ENCODE assay signal across 1 cellular context in the genomic region with DNA sequence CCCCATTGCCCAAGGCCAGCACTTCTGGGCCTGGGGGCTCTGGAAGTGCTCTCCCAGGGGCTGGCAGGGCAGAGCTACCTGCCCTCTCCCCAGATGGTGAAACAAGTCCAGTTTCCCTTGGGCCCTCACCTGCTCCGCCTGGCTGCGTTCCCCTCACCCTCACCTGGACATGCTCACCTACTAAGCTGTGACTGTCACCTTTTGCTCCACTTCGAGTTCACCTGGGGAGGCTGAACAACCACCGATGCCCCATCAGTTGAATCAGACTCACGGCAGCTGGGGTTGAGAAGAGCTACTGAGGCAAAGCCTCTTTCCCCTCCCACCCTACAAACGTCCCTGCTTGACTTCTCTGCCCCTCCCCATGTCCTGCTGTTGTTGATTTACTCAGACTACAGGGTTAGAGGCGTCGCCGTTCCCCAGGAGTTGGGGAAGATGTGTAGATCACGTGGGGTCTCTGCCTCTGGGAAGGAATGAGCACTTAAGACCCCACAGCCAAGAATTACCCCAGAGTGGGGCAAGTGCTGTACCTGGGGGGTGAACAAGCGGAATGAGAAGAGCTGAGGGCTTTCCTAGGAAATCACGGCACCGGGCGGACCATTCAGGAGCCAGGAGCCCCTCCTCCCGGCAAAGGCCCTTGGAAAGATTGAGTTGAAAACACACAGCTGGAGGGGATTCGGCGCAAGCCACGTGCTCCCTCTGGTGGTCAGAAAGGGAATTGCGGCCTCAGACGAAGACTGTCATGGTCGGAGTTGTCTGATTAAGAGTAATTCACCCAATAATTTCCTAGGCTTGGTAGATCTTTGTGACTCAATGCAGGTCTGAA.
TF ChIP-seq lines count a peak whose summit lies in the region.

No MANE protein-coding gene starts in this region.

TF ChIP-seq in HEK293, 187 proteins besides CTCF, POLR2A, EP300 and RAD21 (continued from another document):
- TF ChIP-seq ZNF366 (tag by site-specific recombination; conservative IDR thresholded peaks at IDR 0.05) (peak; percentile 50; the same call in 1 of the 2 replicates), IKZF3 (tag by site-specific recombination; IDR thresholded peaks at IDR 0.05) (peak; percentile 35; the same call in 1 of the 2 replicates)
- TF ChIP-seq, protein P1, sequence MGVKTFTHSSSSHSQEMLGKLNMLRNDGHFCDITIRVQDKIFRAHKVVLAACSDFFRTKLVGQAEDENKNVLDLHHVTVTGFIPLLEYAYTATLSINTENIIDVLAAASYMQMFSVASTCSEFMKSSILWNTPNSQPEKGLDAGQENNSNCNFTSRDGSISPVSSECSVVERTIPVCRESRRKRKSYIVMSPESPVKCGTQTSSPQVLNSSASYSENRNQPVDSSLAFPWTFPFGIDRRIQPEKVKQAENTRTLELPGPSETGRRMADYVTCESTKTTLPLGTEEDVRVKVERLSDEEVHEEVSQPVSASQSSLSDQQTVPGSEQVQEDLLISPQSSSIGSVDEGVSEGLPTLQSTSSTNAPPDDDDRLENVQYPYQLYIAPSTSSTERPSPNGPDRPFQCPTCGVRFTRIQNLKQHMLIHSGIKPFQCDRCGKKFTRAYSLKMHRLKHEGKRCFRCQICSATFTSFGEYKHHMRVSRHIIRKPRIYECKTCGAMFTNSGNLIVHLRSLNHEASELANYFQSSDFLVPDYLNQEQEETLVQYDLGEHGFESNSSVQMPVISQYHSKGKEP (tag by site-specific recombination; IDR thresholded peaks at IDR 0.05), result 0 out of 2 replicates have a peak, but pooled peaks have one; percentile 15
